17 cellular contexts compared by ENCODE assay signal in genomic region chr7:18414885-18415284, GRCh38.
"Had no signal": no experiment of that assay in that cellular context is flagged by ENCODE, and none has a peak within 500 bp of the region (broad histone marks: within the 10 kb centered on the region; RNA-seq: fewer than 3 reads in every experiment).

No MANE protein-coding gene starts in this region.

- H3K4me3 ChIP-seq: adrenal gland, coronary artery, gastroesophageal sphincter, left lung, right atrium auricular region, skin epidermis, tibial artery, uterus had no signal

- ATAC-seq: gastroesophageal sphincter, left lung had no signal

- H3K9me3 ChIP-seq: adrenal gland, gastroesophageal sphincter, left lung, right atrium auricular region, tibial artery, uterus had no signal

- H3K27me3 ChIP-seq: adrenal gland, gastroesophageal sphincter, left lung, right atrium auricular region, tibial artery, uterus had no signal

- H3K36me3 ChIP-seq: adrenal gland, gastroesophageal sphincter, left lung, right atrium auricular region, tibial artery, uterus had no signal

- H3K4me1 ChIP-seq: adrenal gland, gastroesophageal sphincter, left lung, right atrium auricular region, tibial artery, uterus had no signal

- DNase-seq: activated B cell treated with CpG ODN at 0.5 μM for 24 hours; activated CD4-positive, alpha-beta T cell treated with anti-CD3 and anti-CD28 coated beads, Interleukin-2, amount 10 ng/mL, durations not matched to agents 7 days and 5 days; activated CD8-positive, alpha-beta memory T cell treated with anti-CD3 and anti-CD28 coated beads for 24 hours; activated naive CD4-positive, alpha-beta T cell treated with anti-CD3 and anti-CD28 coated beads, Interleukin-2, amount 50 U/mL, for 16 hours; adrenal gland; central memory CD4-positive, alpha-beta T cell; effector CD8-positive, alpha-beta T cell; islet precursor cell; left lung; posterior cingulate gyrus; tibial artery; uterus had no signal

- H3K27ac ChIP-seq: adrenal gland, coronary artery, epithelial cell of prostate, gastroesophageal sphincter, left lung, right atrium auricular region, skin epidermis, tibial artery, uterus had no signal
